ENCODE assay signal across 24 cellular contexts in the genomic region with DNA sequence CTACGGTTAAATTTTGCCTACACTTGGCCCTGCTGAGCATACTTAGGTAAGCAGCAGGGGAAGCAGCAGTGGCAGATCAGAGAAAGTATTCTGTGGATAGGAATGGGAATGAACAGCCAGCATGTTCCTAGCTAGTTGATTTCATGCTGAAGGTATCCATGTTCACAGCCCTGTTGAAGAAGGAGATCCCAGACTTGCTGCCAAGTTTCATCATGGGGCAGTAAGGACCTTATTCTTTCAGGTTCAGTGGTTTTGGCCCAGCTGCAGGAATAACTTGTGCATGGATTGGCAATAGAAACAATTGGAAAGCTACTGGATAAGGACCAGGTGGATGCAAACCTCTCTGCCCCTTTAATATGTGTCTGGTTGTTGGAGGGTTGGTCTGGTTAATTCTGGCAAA.
DNase-seq lines count a peak whose midpoint lies in the region; ATAC-seq and TF ChIP-seq lines count a peak whose summit lies in the region.
"Had no signal": no experiment of that assay in that cellular context is flagged by ENCODE, and none has a peak within 500 bp of the region (broad histone marks: within the 10 kb centered on the region; RNA-seq: fewer than 3 reads in every experiment).

No MANE protein-coding gene starts in this region.

- DNase-seq in GM03348 (ENCODE audit: low spot score) (peak; percentile 12), adipocyte (ENCODE audit: low read depth) (peak; percentile 50), fibroblast of pulmonary artery (ENCODE audit: low read depth) (peak; percentile 46), psoas muscle (no peak), GM23338 (ENCODE audit: low spot score) (no peak), mucosa of gallbladder (ENCODE audit: low spot score) (no peak), caudate nucleus (lab: John Stamatoyannopoulos, UW) (no peak)
- DNase-seq: activated CD4-positive, alpha-beta T cell treated with anti-CD3 and anti-CD28 coated beads, Interleukin-2, amount 50 U/mL, for 1 hour; activated CD8-positive, alpha-beta memory T cell treated with anti-CD3 and anti-CD28 coated beads, Interleukin-2, amount 50 U/mL, for 48 hours; activated effector memory CD4-positive, alpha-beta T cell treated with Interleukin-2 at 50 U/mL for 16 hours; activated naive CD8-positive, alpha-beta T cell treated with anti-CD3 and anti-CD28 coated beads, Interleukin-2, amount 50 U/mL, for 24 hours; CD4-positive, alpha-beta T cell; effector CD8-positive, alpha-beta T cell; hippocampal formation; Kasumi-1; kidney; NCI-H1105 treated with DMSO at 0.1 percent for 48 hours; NCI-H69; SHP77 treated with DMSO at 0.1 percent for 48 hours; stimulated activated CD4-positive, alpha-beta T cell treated with anti-CD3 and anti-CD28 coated beads, Interleukin-12 subunit alpha, Interleukin-12 subunit beta, amount 100 ng/mL, for 4 hours; T-helper 1 cell had no signal

- no peak overlapping the region for H3K4me3 Mint-ChIP-seq in GM23338
- H3K4me3 Mint-ChIP-seq: activated naive CD8-positive, alpha-beta T cell treated with anti-CD3 and anti-CD28 coated beads, Interleukin-2, amount 50 U/mL, for 24 hours; CD4-positive, alpha-beta T cell; memory B cell; natural killer cell treated with Interleukin-12 subunit alpha and Interleukin-12 subunit beta and Interleukin-15 and Interleukin-18, amount 100 ng/mL, for 72 hours had no signal

- no peak overlapping the region for H3K9ac ChIP-seq in adipocyte (ENCODE audit: low read length)

- H3K36me3 ChIP-seq in adipocyte (ENCODE audit: control insufficient read depth, insufficient read depth, low read length, severe bottlenecking) (no peaks in the 10 kb centered on the region), psoas muscle (ENCODE audit: insufficient read depth in 1 of 2, low read depth in 1 of 2) (no peaks in the 10 kb centered on the region), GM23338 (ENCODE audit: insufficient read depth) (peaks cover 13% of the 10 kb centered on the region)

- WGBS in psoas muscle, 3 donors, result 59 to 79% (median 75%) methylated on average over 1 of the region's 1 CpG

- peaks cover 2% of the 10 kb centered on the region for H3K27me3 Mint-ChIP-seq in GM23338 (ENCODE audit: insufficient read depth, low read depth, poor library complexity)
- H3K27me3 Mint-ChIP-seq: activated naive CD8-positive, alpha-beta T cell treated with anti-CD3 and anti-CD28 coated beads, Interleukin-2, amount 50 U/mL, for 24 hours; CD4-positive, alpha-beta T cell; memory B cell had no signal

- peak in 1 of 4 donors; percentile 50 for ATAC-seq in psoas muscle
- ATAC-seq in GM23338, result no peak
- no peak for ATAC-seq in GM19467 (IDR thresholded peaks at IDR 0.05; ENCODE audit: unreplicated experiment)
- ATAC-seq: activated naive CD8-positive, alpha-beta T cell treated with anti-CD3 and anti-CD28 coated beads, Interleukin-2, amount 50 U/mL, for 24 hours; natural killer cell treated with Interleukin-12 subunit alpha and Interleukin-12 subunit beta and Interleukin-15 and Interleukin-18, amount 100 ng/mL, for 72 hours had no signal

- intact Hi-C loops in psoas muscle (cut with DNase I), result no loop called here

- H3K9me3 ChIP-seq in adipocyte (ENCODE audit: control insufficient read depth, low read length) (peaks cover 18% of the 10 kb centered on the region), psoas muscle (peaks cover 17% of the 10 kb centered on the region)

- no peak overlapping the region for H3K4me2 ChIP-seq in GM23338

- peaks cover 14% of the 10 kb centered on the region for H3K36me3 Mint-ChIP-seq in GM23338 (ENCODE audit: low read depth)

- H3F3A ChIP-seq in GM23338 (replicated peaks; ENCODE audit: low read depth), result no peaks in the 10 kb centered on the region

- H3K79me2 ChIP-seq in GM23338 (replicated peaks; ENCODE audit: insufficient read depth), result no peaks in the 10 kb centered on the region

- peaks cover 22% of the 10 kb centered on the region for H3K9me3 Mint-ChIP-seq in GM23338

- TF ChIP-seq CTCF in fibroblast of pulmonary artery (IDR thresholded peaks at IDR 0.05; ENCODE audit: low read length, missing control alignments) (no peak), psoas muscle (IDR thresholded peaks at IDR 0.05) (no peak), GM23338 (conservative IDR thresholded peaks at IDR 0.05; ENCODE audit: low read depth in 2 of 2) (no peak)

- no peaks in the 10 kb centered on the region for H4K20me1 ChIP-seq in GM23338 (replicated peaks; ENCODE audit: insufficient read depth)

- H3K27ac Mint-ChIP-seq in GM23338, result no peak overlapping the region
- H3K27ac Mint-ChIP-seq: activated naive CD8-positive, alpha-beta T cell treated with anti-CD3 and anti-CD28 coated beads, Interleukin-2, amount 50 U/mL, for 24 hours; CD4-positive, alpha-beta T cell; memory B cell; natural killer cell treated with Interleukin-12 subunit alpha and Interleukin-12 subunit beta and Interleukin-15 and Interleukin-18, amount 100 ng/mL, for 72 hours had no signal

- H3K4me1 ChIP-seq in adipocyte (ENCODE audit: control insufficient read depth, insufficient read depth, low read length) (peaks cover 37% of the 10 kb centered on the region), psoas muscle (peaks cover 34% of the 10 kb centered on the region), GM23338 (ENCODE audit: insufficient read depth) (no peaks in the 10 kb centered on the region)

- H3K4me1 Mint-ChIP-seq in GM23338, result peaks cover 5% of the 10 kb centered on the region
- H3K4me1 Mint-ChIP-seq: activated naive CD8-positive, alpha-beta T cell treated with anti-CD3 and anti-CD28 coated beads, Interleukin-2, amount 50 U/mL, for 24 hours; memory B cell had no signal

- H3K27me3 ChIP-seq in adipocyte (replicated peaks; ENCODE audit: control insufficient read depth, insufficient read depth, low read length), result no peaks in the 10 kb centered on the region
- no peaks in the 10 kb centered on the region for H3K27me3 ChIP-seq in psoas muscle (ENCODE audit: insufficient read depth in 3 of 3, low read length in 2 of 3)
- H3K27me3 ChIP-seq in GM23338 (ENCODE audit: insufficient read depth), result no peaks in the 10 kb centered on the region

- peak overlapping the region; percentile 43 for H3K27ac ChIP-seq in psoas muscle
- no peak overlapping the region for H3K27ac ChIP-seq in GM23338 (ENCODE audit: low read depth)
- H3K27ac ChIP-seq in caudate nucleus (ENCODE audit: low read depth, low read length), result no peak overlapping the region

- no peaks in the 10 kb centered on the region for H3K9me2 ChIP-seq in GM23338 (ENCODE audit: insufficient read depth)

- no peak overlapping the region for H2AFZ ChIP-seq in GM23338

- no peak overlapping the region for H3K4me3 ChIP-seq in adipocyte (ENCODE audit: low read length)
- H3K4me3 ChIP-seq in fibroblast of pulmonary artery (replicated peaks; ENCODE audit: low read depth, low read length), result no peak overlapping the region
- no peak overlapping the region for H3K4me3 ChIP-seq in psoas muscle
- H3K4me3 ChIP-seq in GM23338, result no peak overlapping the region

TF ChIP-seq in GM23338, 12 proteins besides CTCF, POLR2A, EP300 and RAD21 (continues in another document):
- no peak for TF ChIP-seq NANOG (IDR thresholded peaks at IDR 0.05; ENCODE audit: borderline replicate concordance)
- TF ChIP-seq POLR2AphosphoS5 (IDR thresholded peaks at IDR 0.05; ENCODE audit: low read depth), result no peak
- TF ChIP-seq EZH2 (IDR thresholded peaks at IDR 0.05; ENCODE audit: low read depth, unreplicated experiment), result no peak
- TF ChIP-seq, protein P1, sequence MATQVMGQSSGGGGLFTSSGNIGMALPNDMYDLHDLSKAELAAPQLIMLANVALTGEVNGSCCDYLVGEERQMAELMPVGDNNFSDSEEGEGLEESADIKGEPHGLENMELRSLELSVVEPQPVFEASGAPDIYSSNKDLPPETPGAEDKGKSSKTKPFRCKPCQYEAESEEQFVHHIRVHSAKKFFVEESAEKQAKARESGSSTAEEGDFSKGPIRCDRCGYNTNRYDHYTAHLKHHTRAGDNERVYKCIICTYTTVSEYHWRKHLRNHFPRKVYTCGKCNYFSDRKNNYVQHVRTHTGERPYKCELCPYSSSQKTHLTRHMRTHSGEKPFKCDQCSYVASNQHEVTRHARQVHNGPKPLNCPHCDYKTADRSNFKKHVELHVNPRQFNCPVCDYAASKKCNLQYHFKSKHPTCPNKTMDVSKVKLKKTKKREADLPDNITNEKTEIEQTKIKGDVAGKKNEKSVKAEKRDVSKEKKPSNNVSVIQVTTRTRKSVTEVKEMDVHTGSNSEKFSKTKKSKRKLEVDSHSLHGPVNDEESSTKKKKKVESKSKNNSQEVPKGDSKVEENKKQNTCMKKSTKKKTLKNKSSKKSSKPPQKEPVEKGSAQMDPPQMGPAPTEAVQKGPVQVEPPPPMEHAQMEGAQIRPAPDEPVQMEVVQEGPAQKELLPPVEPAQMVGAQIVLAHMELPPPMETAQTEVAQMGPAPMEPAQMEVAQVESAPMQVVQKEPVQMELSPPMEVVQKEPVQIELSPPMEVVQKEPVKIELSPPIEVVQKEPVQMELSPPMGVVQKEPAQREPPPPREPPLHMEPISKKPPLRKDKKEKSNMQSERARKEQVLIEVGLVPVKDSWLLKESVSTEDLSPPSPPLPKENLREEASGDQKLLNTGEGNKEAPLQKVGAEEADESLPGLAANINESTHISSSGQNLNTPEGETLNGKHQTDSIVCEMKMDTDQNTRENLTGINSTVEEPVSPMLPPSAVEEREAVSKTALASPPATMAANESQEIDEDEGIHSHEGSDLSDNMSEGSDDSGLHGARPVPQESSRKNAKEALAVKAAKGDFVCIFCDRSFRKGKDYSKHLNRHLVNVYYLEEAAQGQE (IDR thresholded peaks at IDR 0.05; ENCODE audit: unreplicated experiment), result no peak
- TF ChIP-seq CREB1 (CRISPR knock-in tag; IDR thresholded peaks at IDR 0.05; ENCODE audit: low read depth), result no peak

Comparison
In these comparisons a context has a peak if more than half of its experiments do, and no peak if none do; other contexts are left out.
1. DNase-seq: peak in GM03348 (single experiment), adipocyte (single experiment) and fibroblast of pulmonary artery (single experiment); none in psoas muscle (0 of 2), GM23338 (single experiment), mucosa of gallbladder (single experiment) and caudate nucleus (0 of 61).